In genomic region chr11:108693852-108694251, GRCh38 we compare ENCODE assay signal across 18 cellular contexts. TPM values are rescaled to one million over a fixed set of nuclear protein-coding genes. Genes with fewer than 3 reads are reported as not detected.
A peak's percentile ranks its signal among the peaks of the same experiment; 100 is the strongest.
DNase-seq lines count a peak whose midpoint lies in the region; ATAC-seq, FAIRE-seq and TF ChIP-seq lines count a peak whose summit lies in the region.
"Had no signal": no experiment of that assay in that cellular context is flagged by ENCODE, and none has a peak within 500 bp of the region (broad histone marks: within the 10 kb centered on the region; RNA-seq: fewer than 3 reads in every experiment).

No MANE protein-coding gene starts in this region.

- H3K4me1 Mint-ChIP-seq in natural killer cell treated with Interleukin-12 subunit alpha and Interleukin-12 subunit beta and Interleukin-15 and Interleukin-18, amount 100 ng/mL, for 72 hours (ENCODE audit: low read depth in 2 of 2): no peaks in the 10 kb centered on the region
- H3K4me1 Mint-ChIP-seq in natural killer cell (no peaks in the 10 kb centered on the region), astrocyte (ENCODE audit: low read depth, unreplicated experiment) (peaks cover 12% of the 10 kb centered on the region)

- peak overlapping the region; percentile 52 for H3K27ac ChIP-seq in astrocyte (ENCODE audit: low read depth, low read length)
- H3K27ac ChIP-seq: Peyer's patch, skin epidermis had no signal

- peaks cover 18% of the 10 kb centered on the region for H3K36me3 ChIP-seq in astrocyte (ENCODE audit: insufficient read depth, low read length)

- H3K9me3 Mint-ChIP-seq in natural killer cell treated with Interleukin-12 subunit alpha and Interleukin-12 subunit beta and Interleukin-15 and Interleukin-18, amount 100 ng/mL, for 72 hours: no peaks in the 10 kb centered on the region
- no peaks in the 10 kb centered on the region for H3K9me3 Mint-ChIP-seq in natural killer cell
- H3K9me3 Mint-ChIP-seq in astrocyte (ENCODE audit: unreplicated experiment): no peaks in the 10 kb centered on the region
- H3K9me3 Mint-ChIP-seq: brain, endodermal cell had no signal

- H3K27ac Mint-ChIP-seq in natural killer cell treated with Interleukin-12 subunit alpha and Interleukin-12 subunit beta and Interleukin-15 and Interleukin-18, amount 100 ng/mL, for 72 hours: no peak overlapping the region
- H3K27ac Mint-ChIP-seq in natural killer cell: no peak overlapping the region
- H3K27ac Mint-ChIP-seq in astrocyte (ENCODE audit: unreplicated experiment): no peak overlapping the region
- H3K27ac Mint-ChIP-seq: brain, endodermal cell had no signal

- intact Hi-C loops in natural killer cell (cut with micrococcal nuclease): no loop called here

- no peak for FAIRE-seq in astrocyte (lab: Jason Lieb, UNC)

- H2AFZ ChIP-seq in astrocyte (ENCODE audit: low read depth, low read length): no peak overlapping the region

- H3K4me3 Mint-ChIP-seq in natural killer cell treated with Interleukin-12 subunit alpha and Interleukin-12 subunit beta and Interleukin-15 and Interleukin-18, amount 100 ng/mL, for 72 hours: no peak overlapping the region
- H3K4me3 Mint-ChIP-seq in natural killer cell: no peak overlapping the region
- H3K4me3 Mint-ChIP-seq in astrocyte (ENCODE audit: unreplicated experiment): no peak overlapping the region
- H3K4me3 Mint-ChIP-seq: brain, endodermal cell had no signal

- no peaks in the 10 kb centered on the region for H3K27me3 ChIP-seq in astrocyte (ENCODE audit: insufficient read depth, low read length)
- H3K27me3 ChIP-seq: Peyer's patch had no signal

- H3K4me2 ChIP-seq in astrocyte (ENCODE audit: low read length): peak overlapping the region; percentile 12

- peak; percentile 48 to 68 for ATAC-seq in natural killer cell treated with Interleukin-12 subunit alpha and Interleukin-12 subunit beta and Interleukin-15 and Interleukin-18, amount 100 ng/mL, for 72 hours
- ATAC-seq in natural killer cell: no peak
- no peak for ATAC-seq in HG02642 (IDR thresholded peaks at IDR 0.05; ENCODE audit: poor library complexity, unreplicated experiment)
- ATAC-seq: left ventricle myocardium superior had no signal

- no peaks in the 10 kb centered on the region for H3K9me3 ChIP-seq in astrocyte (ENCODE audit: insufficient read depth, low read depth, low read length)
- H3K9me3 ChIP-seq: Peyer's patch had no signal

- H4K20me1 ChIP-seq in astrocyte (ENCODE audit: insufficient read depth, low read length): no peaks in the 10 kb centered on the region

- no peaks in the 10 kb centered on the region for H3K27me3 Mint-ChIP-seq in natural killer cell treated with Interleukin-12 subunit alpha and Interleukin-12 subunit beta and Interleukin-15 and Interleukin-18, amount 100 ng/mL, for 72 hours
- H3K27me3 Mint-ChIP-seq in natural killer cell (ENCODE audit: low read depth in 2 of 2) (no peaks in the 10 kb centered on the region), astrocyte (ENCODE audit: low read depth, unreplicated experiment) (no peaks in the 10 kb centered on the region)
- H3K27me3 Mint-ChIP-seq: brain had no signal

- peaks cover 15% of the 10 kb centered on the region for H3K4me1 ChIP-seq in astrocyte (ENCODE audit: insufficient read depth, low read length)
- H3K4me1 ChIP-seq: Peyer's patch had no signal

- TF ChIP-seq CTCF in natural killer cell (IDR thresholded peaks at IDR 0.05): no peak
- no peak for TF ChIP-seq CTCF in astrocyte (IDR thresholded peaks at IDR 0.05; ENCODE audit: insufficient read depth, low read depth, low read length)

- H3K9ac ChIP-seq in astrocyte (ENCODE audit: low read length): peak overlapping the region; percentile 7

- peaks cover 3% of the 10 kb centered on the region for H3K79me2 ChIP-seq in astrocyte (ENCODE audit: insufficient read depth, low read length)

- DNase-seq in natural killer cell treated with Interleukin-12 subunit alpha and Interleukin-12 subunit beta and Interleukin-15 and Interleukin-18, amount 100 ng/mL, for 72 hours (ENCODE audit: low spot score): no peak
- DNase-seq in natural killer cell (no peak), astrocyte (ENCODE audit: low read depth) (peak; percentile 75), foreskin melanocyte (peak; percentile 40), inferior parietal cortex (ENCODE audit: extremely low spot score) (no peak), middle frontal gyrus (ENCODE audit: extremely low spot score, low spot score) (no peak)
- DNase-seq in effector CD4-positive, alpha-beta T cell: no peak
- DNase-seq: DMS 273 treated with DMSO at 0.1 percent for 48 hours, endodermal cell, hippocampal formation, left ventricle myocardium superior, NCI-H146, NCI-H510A, Peyer's patch, T-helper 2 cell had no signal

- H3K4me3 ChIP-seq in astrocyte (ENCODE audit: insufficient read depth, low read depth, low read length): no peak overlapping the region
- H3K4me3 ChIP-seq: Peyer's patch, skin epidermis had no signal

- H3K36me3 Mint-ChIP-seq in natural killer cell treated with Interleukin-12 subunit alpha and Interleukin-12 subunit beta and Interleukin-15 and Interleukin-18, amount 100 ng/mL, for 72 hours: peaks cover 17% of the 10 kb centered on the region
- H3K36me3 Mint-ChIP-seq in natural killer cell: peaks cover 10% of the 10 kb centered on the region
- peaks cover 14% of the 10 kb centered on the region for H3K36me3 Mint-ChIP-seq in astrocyte (ENCODE audit: low read depth, unreplicated experiment)

RNA-seq across cellular contexts. Expression of gene DDX10, which starts 29.0 kb away (rescaled TPM):
- total RNA-seq in natural killer cell treated with Interleukin-12 subunit alpha and Interleukin-12 subunit beta and Interleukin-15 and Interleukin-18, amount 100 ng/mL, for 72 hours: 10 to 100 TPM; 39.2 to 84.1 TPM
- total RNA-seq in natural killer cell (10 to 100 TPM; 23.4 to 30.9 (median 24.9) TPM), astrocyte (27.1 and 32.2 TPM in 2 replicates)

Comparison
In these comparisons a context has a peak if more than half of its experiments do, and no peak if none do; other contexts are left out.
1. ATAC-seq: peak in natural killer cell treated with Interleukin-12 subunit alpha and Interleukin-12 subunit beta and Interleukin-15 and Interleukin-18, amount 100 ng/mL, for 72 hours (2 of 2); none in natural killer cell (0 of 3) and HG02642 (single experiment).
2. DNase-seq: peak in astrocyte (single experiment) and foreskin melanocyte (single experiment); none in natural killer cell treated with Interleukin-12 subunit alpha and Interleukin-12 subunit beta and Interleukin-15 and Interleukin-18, amount 100 ng/mL, for 72 hours (single experiment), natural killer cell (single experiment), effector CD4-positive, alpha-beta T cell (single experiment), inferior parietal cortex (single experiment) and middle frontal gyrus (single experiment).